Comparison of ENCODE assay signal across 26 cellular contexts in genomic region chr7:30836991-30837390, GRCh38.
"Had no signal": no experiment of that assay in that cellular context is flagged by ENCODE, and none has a peak within 500 bp of the region (broad histone marks: within the 10 kb centered on the region; RNA-seq: fewer than 3 reads in every experiment).

No MANE protein-coding gene starts in this region.

- H3K27me3 Mint-ChIP-seq: activated CD4-positive, alpha-beta T cell treated with anti-CD3 and anti-CD28 coated beads, Interleukin-2, amount 10 ng/mL, durations not matched to agents 7 days and 5 days; activated naive CD4-positive, alpha-beta T cell treated with anti-CD3 and anti-CD28 coated beads, Interleukin-2, amount 50 U/mL, for 24 hours; activated naive CD8-positive, alpha-beta T cell treated with anti-CD3 and anti-CD28 coated beads, Interleukin-2, amount 10 ng/mL, durations not matched to agents 7 days and 5 days; activated T-cell treated with anti-CD3 and anti-CD28 coated beads, Interleukin-2, amount 50 U/mL, for 24 hours had no signal

- H3K4me1 Mint-ChIP-seq: activated CD4-positive, alpha-beta T cell treated with anti-CD3 and anti-CD28 coated beads, Interleukin-2, amount 10 ng/mL, durations not matched to agents 7 days and 5 days; activated naive CD4-positive, alpha-beta T cell treated with anti-CD3 and anti-CD28 coated beads, Interleukin-2, amount 50 U/mL, for 24 hours; activated naive CD8-positive, alpha-beta T cell treated with anti-CD3 and anti-CD28 coated beads, Interleukin-2, amount 10 ng/mL, durations not matched to agents 7 days and 5 days had no signal

- H3K4me3 ChIP-seq: ascending aorta, K562, SJCRH30, SK-N-MC had no signal

- H3K27ac ChIP-seq: ascending aorta, SJCRH30, SK-N-MC had no signal

- H3K4me1 ChIP-seq: SJCRH30 had no signal

- H3K4me3 Mint-ChIP-seq: activated CD4-positive, alpha-beta T cell treated with anti-CD3 and anti-CD28 coated beads, Interleukin-2, amount 10 ng/mL, durations not matched to agents 7 days and 5 days; activated CD8-positive, alpha-beta T cell treated with anti-CD3 and anti-CD28 coated beads, Interleukin-2, amount 10 ng/mL, durations not matched to agents 7 days and 5 days; activated naive CD4-positive, alpha-beta T cell treated with anti-CD3 and anti-CD28 coated beads, Interleukin-2, amount 50 U/mL, for 24 hours; activated naive CD8-positive, alpha-beta T cell treated with anti-CD3 and anti-CD28 coated beads, Interleukin-2, amount 10 ng/mL, durations not matched to agents 7 days and 5 days; activated T-cell treated with anti-CD3 and anti-CD28 coated beads, Interleukin-2, amount 50 U/mL, for 24 hours; T-helper 1 cell treated with Interleukin-12 subunit alpha and Interleukin-12 subunit beta and Interleukin-4 antibody, amounts not matched to agents 30 μg/mL and 1 μg/mL, for 36 hours; T-helper 2 cell treated with Interferon-gamma antibody and Interleukin-4, amounts not matched to agents 5 μg/mL and 100 μg/mL, for 36 hours had no signal

- H3K36me3 ChIP-seq: SJCRH30 had no signal

- ATAC-seq: activated CD8-positive, alpha-beta T cell treated with anti-CD3 and anti-CD28 coated beads, Interleukin-2, amount 10 ng/mL, durations not matched to agents 7 days and 5 days; K562; Panc1 had no signal

- H3K27me3 ChIP-seq: ascending aorta had no signal

- DNase-seq: activated CD4-positive, alpha-beta T cell treated with anti-CD3 and anti-CD28 coated beads, Interleukin-2, amount 10 ng/mL, durations not matched to agents 7 days and 5 days; activated CD4-positive, alpha-beta T cell treated with anti-CD3 and anti-CD28 coated beads, Interleukin-2, amount 50 U/mL, for 48 hours; activated CD8-positive, alpha-beta T cell treated with anti-CD3 and anti-CD28 coated beads, Interleukin-2, amount 10 ng/mL, durations not matched to agents 7 days and 5 days; activated gamma-delta T cell; activated naive CD4-positive, alpha-beta T cell treated with Interleukin-2 at 50 U/mL for 16 hours; activated naive CD8-positive, alpha-beta T cell treated with anti-CD3 and anti-CD28 coated beads, Interleukin-2, amount 10 ng/mL, durations not matched to agents 7 days and 5 days; activated T-cell treated with anti-CD3 and anti-CD28 coated beads, Interleukin-2, amount 50 U/mL, for 24 hours; amygdala; NCI-H1048; NCI-H1105 treated with DMSO at 0.1 percent for 48 hours; NCI-H1436; NCI-H1694; NCI-H1930; NCI-H2081 treated with DMSO at 0.1 percent for 48 hours; NCI-H345; NCI-H524 treated with DMSO at 0.1 percent for 48 hours; SHP77; SJCRH30 had no signal

- H3K9me3 ChIP-seq: ascending aorta had no signal

- H3K27ac Mint-ChIP-seq: activated CD4-positive, alpha-beta T cell treated with anti-CD3 and anti-CD28 coated beads, Interleukin-2, amount 10 ng/mL, durations not matched to agents 7 days and 5 days; activated CD8-positive, alpha-beta T cell treated with anti-CD3 and anti-CD28 coated beads, Interleukin-2, amount 10 ng/mL, durations not matched to agents 7 days and 5 days; activated naive CD4-positive, alpha-beta T cell treated with anti-CD3 and anti-CD28 coated beads, Interleukin-2, amount 50 U/mL, for 24 hours; activated naive CD8-positive, alpha-beta T cell treated with anti-CD3 and anti-CD28 coated beads, Interleukin-2, amount 10 ng/mL, durations not matched to agents 7 days and 5 days; activated T-cell treated with anti-CD3 and anti-CD28 coated beads, Interleukin-2, amount 50 U/mL, for 24 hours; activated T-helper 2 cell treated with anti-CD3 and anti-CD28 coated beads, Interferon-gamma antibody, Interleukin-2, Interleukin-4, amounts not matched to agents 10 μg/mL and 5 μg/mL and 100 μg/mL, durations not matched to agents 14 hours and 24 hours and 36 hours; T-helper 1 cell treated with Interleukin-12 subunit alpha and Interleukin-12 subunit beta and Interleukin-4 antibody, amounts not matched to agents 30 μg/mL and 1 μg/mL, for 36 hours; T-helper 2 cell treated with Interferon-gamma antibody and Interleukin-4, amounts not matched to agents 5 μg/mL and 100 μg/mL, for 36 hours had no signal
